Comparison of ENCODE assay signal across 14 cellular contexts in genomic region chr17:5536831-5537230, GRCh38.
"Had no signal": no experiment of that assay in that cellular context is flagged by ENCODE, and none has a peak within 500 bp of the region (broad histone marks: within the 10 kb centered on the region; RNA-seq: fewer than 3 reads in every experiment).

No MANE protein-coding gene starts in this region.

- H3K27me3 ChIP-seq: ascending aorta, esophagus squamous epithelium, foreskin keratinocyte, pancreas, tibial artery had no signal

- H3K36me3 ChIP-seq: pancreas had no signal

- H3K4me3 ChIP-seq: ascending aorta, esophagus squamous epithelium, pancreas, tibial artery had no signal

- DNase-seq: activated CD4-positive, alpha-beta T cell treated with anti-CD3 and anti-CD28 coated beads, Interleukin-2, amount 10 ng/mL, durations not matched to agents 7 days and 5 days; activated naive CD8-positive, alpha-beta T cell treated with anti-CD3 and anti-CD28 coated beads, Interleukin-2, amount 10 ng/mL, durations not matched to agents 7 days and 5 days; activated T-cell treated with anti-CD3 and anti-CD28 coated beads, Interleukin-2, amount 50 U/mL, for 72 hours; esophagus squamous epithelium; foreskin keratinocyte; pancreas; SHP77; stimulated activated CD4-positive, alpha-beta T cell treated with anti-CD3 and anti-CD28 coated beads, Interleukin-15, amount 100 ng/mL, for 24 hours; stimulated activated CD4-positive, alpha-beta T cell treated with anti-CD3 and anti-CD28 coated beads, Interleukin-4, amount 100 ng/mL, for 4 hours; tibial artery had no signal

- H3K9me3 Mint-ChIP-seq: activated CD4-positive, alpha-beta T cell treated with anti-CD3 and anti-CD28 coated beads, Interleukin-2, amount 10 ng/mL, durations not matched to agents 7 days and 5 days; activated naive CD8-positive, alpha-beta T cell treated with anti-CD3 and anti-CD28 coated beads, Interleukin-2, amount 10 ng/mL, durations not matched to agents 7 days and 5 days; activated T-cell treated with anti-CD3 and anti-CD28 coated beads, Interleukin-2, amount 50 U/mL, for 72 hours; neural crest cell had no signal

- H3K4me1 Mint-ChIP-seq: activated CD4-positive, alpha-beta T cell treated with anti-CD3 and anti-CD28 coated beads, Interleukin-2, amount 10 ng/mL, durations not matched to agents 7 days and 5 days; activated naive CD8-positive, alpha-beta T cell treated with anti-CD3 and anti-CD28 coated beads, Interleukin-2, amount 10 ng/mL, durations not matched to agents 7 days and 5 days; neural crest cell had no signal

- H3K9me3 ChIP-seq: ascending aorta, esophagus squamous epithelium, pancreas, tibial artery had no signal

- ATAC-seq: activated T-cell treated with anti-CD3 and anti-CD28 coated beads, Interleukin-2, amount 50 U/mL, for 72 hours; foreskin keratinocyte; SK-N-SH treated with all-trans-retinoic acid at 6 μM for 48 hours had no signal

- H3K4me1 ChIP-seq: ascending aorta, esophagus squamous epithelium, foreskin keratinocyte, pancreas, tibial artery had no signal

- H3K4me3 Mint-ChIP-seq: activated CD4-positive, alpha-beta T cell treated with anti-CD3 and anti-CD28 coated beads, Interleukin-2, amount 10 ng/mL, durations not matched to agents 7 days and 5 days; activated naive CD8-positive, alpha-beta T cell treated with anti-CD3 and anti-CD28 coated beads, Interleukin-2, amount 10 ng/mL, durations not matched to agents 7 days and 5 days; activated T-cell treated with anti-CD3 and anti-CD28 coated beads, Interleukin-2, amount 50 U/mL, for 72 hours; neural crest cell had no signal

- H3K27me3 Mint-ChIP-seq: activated CD4-positive, alpha-beta T cell treated with anti-CD3 and anti-CD28 coated beads, Interleukin-2, amount 10 ng/mL, durations not matched to agents 7 days and 5 days; activated naive CD8-positive, alpha-beta T cell treated with anti-CD3 and anti-CD28 coated beads, Interleukin-2, amount 10 ng/mL, durations not matched to agents 7 days and 5 days had no signal

- H3K27ac Mint-ChIP-seq: activated CD4-positive, alpha-beta T cell treated with anti-CD3 and anti-CD28 coated beads, Interleukin-2, amount 10 ng/mL, durations not matched to agents 7 days and 5 days; activated naive CD8-positive, alpha-beta T cell treated with anti-CD3 and anti-CD28 coated beads, Interleukin-2, amount 10 ng/mL, durations not matched to agents 7 days and 5 days; activated T-cell treated with anti-CD3 and anti-CD28 coated beads, Interleukin-2, amount 50 U/mL, for 72 hours had no signal

- H3K27ac ChIP-seq: ascending aorta, esophagus squamous epithelium, foreskin keratinocyte, pancreas, tibial artery had no signal

- FAIRE-seq: colon, pancreas had no signal
